Comparison of ENCODE assay signal across 32 cellular contexts in the genomic region with DNA sequence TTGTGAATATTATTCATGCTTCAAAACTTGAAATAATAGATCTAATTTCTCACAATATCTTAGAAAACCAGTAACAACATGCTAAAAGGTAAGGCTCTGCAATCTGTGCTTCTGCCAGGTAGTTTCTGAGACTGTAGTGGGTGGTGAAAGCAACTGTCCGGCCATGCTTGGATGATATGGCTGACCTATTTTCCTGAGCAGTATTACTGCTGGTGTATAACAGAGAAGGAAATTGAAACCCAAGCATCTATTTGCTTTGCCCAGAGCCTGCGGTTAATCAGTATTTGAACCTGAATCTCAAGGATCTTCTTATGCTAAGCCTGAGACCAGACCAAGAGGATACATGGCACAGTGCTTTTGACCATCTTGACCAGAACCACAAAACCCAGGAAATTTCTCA.
"Had no signal": no experiment of that assay in that cellular context is flagged by ENCODE, and none has a peak within 500 bp of the region (broad histone marks: within the 10 kb centered on the region; RNA-seq: fewer than 3 reads in every experiment).

No MANE protein-coding gene starts in this region.

- ATAC-seq: activated CD8-positive, alpha-beta T cell treated with anti-CD3 and anti-CD28 coated beads for 36 hours; activated naive CD8-positive, alpha-beta T cell treated with anti-CD3 and anti-CD28 coated beads, Interleukin-2, amount 50 U/mL, for 24 hours; PC-3 had no signal

- H3K27me3 Mint-ChIP-seq: activated CD4-positive, alpha-beta T cell treated with anti-CD3 and anti-CD28 coated beads, Interleukin-2, amount 10 ng/mL, durations not matched to agents 24 days and 14 days; activated CD8-positive, alpha-beta T cell treated with anti-CD3 and anti-CD28 coated beads for 36 hours; activated naive CD4-positive, alpha-beta T cell treated with anti-CD3 and anti-CD28 coated beads, Interleukin-2, amount 10 ng/mL, durations not matched to agents 7 days and 5 days; activated naive CD8-positive, alpha-beta T cell; activated naive CD8-positive, alpha-beta T cell treated with anti-CD3 and anti-CD28 coated beads, Interleukin-2, amount 50 U/mL, for 24 hours; activated T-cell treated with anti-CD3 and anti-CD28 coated beads, Interleukin-2, amount 50 U/mL, for 24 hours; brain had no signal

- H3K4me1 Mint-ChIP-seq: activated CD4-positive, alpha-beta T cell treated with anti-CD3 and anti-CD28 coated beads, Interleukin-2, amount 10 ng/mL, durations not matched to agents 24 days and 14 days; activated naive CD4-positive, alpha-beta T cell treated with anti-CD3 and anti-CD28 coated beads, Interleukin-2, amount 10 ng/mL, durations not matched to agents 7 days and 5 days; activated naive CD8-positive, alpha-beta T cell treated with anti-CD3 and anti-CD28 coated beads, Interleukin-2, amount 50 U/mL, for 24 hours had no signal

- H3K4me3 Mint-ChIP-seq: activated CD4-positive, alpha-beta T cell treated with anti-CD3 and anti-CD28 coated beads, Interleukin-2, amount 10 ng/mL, durations not matched to agents 24 days and 14 days; activated CD8-positive, alpha-beta T cell treated with anti-CD3 and anti-CD28 coated beads for 36 hours; activated naive CD4-positive, alpha-beta T cell treated with anti-CD3 and anti-CD28 coated beads, Interleukin-2, amount 10 ng/mL, durations not matched to agents 7 days and 5 days; activated naive CD8-positive, alpha-beta T cell; activated naive CD8-positive, alpha-beta T cell treated with anti-CD3 and anti-CD28 coated beads, Interleukin-2, amount 50 U/mL, for 24 hours; activated T-cell treated with anti-CD3 and anti-CD28 coated beads, Interleukin-2, amount 50 U/mL, for 24 hours; brain; T-helper 1 cell treated with Interleukin-12 subunit alpha and Interleukin-12 subunit beta and Interleukin-4 antibody, amounts not matched to agents 30 μg/mL and 1 μg/mL, for 36 hours; T-helper 2 cell treated with Interferon-gamma antibody and Interleukin-4, amounts not matched to agents 5 μg/mL and 100 μg/mL, for 36 hours had no signal

- DNase-seq: activated CD4-positive, alpha-beta T cell treated with anti-CD3 and anti-CD28 coated beads, Interleukin-2, amount 10 ng/mL, durations not matched to agents 24 days and 14 days; activated CD4-positive, alpha-beta T cell treated with anti-CD3 and anti-CD28 coated beads, Interleukin-2, amount 50 U/mL, for 4 hours; activated CD8-positive, alpha-beta T cell treated with anti-CD3 and anti-CD28 coated beads for 36 hours; activated gamma-delta T cell treated with Interleukin-2 at 50 U/mL for 16 hours; activated naive CD4-positive, alpha-beta T cell treated with anti-CD3 and anti-CD28 coated beads, Interleukin-2, amount 10 ng/mL, durations not matched to agents 7 days and 5 days; activated naive CD8-positive, alpha-beta T cell treated with anti-CD3 and anti-CD28 coated beads, Interleukin-2, amount 50 U/mL, for 24 hours; activated T-cell treated with anti-CD3 and anti-CD28 coated beads, Interleukin-2, amount 50 U/mL, for 24 hours; anterior cingulate cortex; caudate nucleus; cerebellar nuclear complex; cortex of kidney; MG63; NCI-H1048; NCI-H1105 treated with DMSO at 0.1 percent for 48 hours; NCI-H1436; NCI-H1694; NCI-H1930; NCI-H2081 treated with DMSO at 0.1 percent for 48 hours; NCI-H226; NCI-H446 treated with DMSO at 0.1 percent for 48 hours; NCI-H524; NCI-H748 treated with DMSO at 0.1 percent for 48 hours; NK-92 treated with Interleukin-12 subunit alpha and Interleukin-12 subunit beta, amount 100 ng/mL, for 24 hours; PC-3; Peyer's patch; RPMI8226; SHP77 treated with DMSO at 0.1 percent for 48 hours; SK-N-SH had no signal

- H3K27ac Mint-ChIP-seq: activated CD4-positive, alpha-beta T cell treated with anti-CD3 and anti-CD28 coated beads, Interleukin-2, amount 10 ng/mL, durations not matched to agents 24 days and 14 days; activated CD8-positive, alpha-beta T cell treated with anti-CD3 and anti-CD28 coated beads for 36 hours; activated naive CD4-positive, alpha-beta T cell treated with anti-CD3 and anti-CD28 coated beads, Interleukin-2, amount 10 ng/mL, durations not matched to agents 7 days and 5 days; activated naive CD8-positive, alpha-beta T cell; activated naive CD8-positive, alpha-beta T cell treated with anti-CD3 and anti-CD28 coated beads, Interleukin-2, amount 50 U/mL, for 24 hours; activated T-cell treated with anti-CD3 and anti-CD28 coated beads, Interleukin-2, amount 50 U/mL, for 24 hours; brain; T-helper 1 cell treated with Interleukin-12 subunit alpha and Interleukin-12 subunit beta and Interleukin-4 antibody, amounts not matched to agents 30 μg/mL and 1 μg/mL, for 36 hours; T-helper 2 cell treated with Interferon-gamma antibody and Interleukin-4, amounts not matched to agents 5 μg/mL and 100 μg/mL, for 36 hours had no signal

- H3K9me3 Mint-ChIP-seq: activated CD4-positive, alpha-beta T cell treated with anti-CD3 and anti-CD28 coated beads, Interleukin-2, amount 10 ng/mL, durations not matched to agents 24 days and 14 days; activated CD8-positive, alpha-beta T cell treated with anti-CD3 and anti-CD28 coated beads for 36 hours; activated naive CD8-positive, alpha-beta T cell treated with anti-CD3 and anti-CD28 coated beads, Interleukin-2, amount 50 U/mL, for 24 hours; brain; T-helper 1 cell treated with Interleukin-12 subunit alpha and Interleukin-12 subunit beta and Interleukin-4 antibody, amounts not matched to agents 30 μg/mL and 1 μg/mL, for 36 hours; T-helper 2 cell treated with Interferon-gamma antibody and Interleukin-4, amounts not matched to agents 5 μg/mL and 100 μg/mL, for 36 hours had no signal
